Comparison of ENCODE assay signal across 8 cellular contexts in genomic region chrX:109485470-109486340, GRCh38. TPM values are rescaled to one million over a fixed set of nuclear protein-coding genes. Genes with fewer than 3 reads are reported as not detected.
A peak's percentile ranks its signal among the peaks of the same experiment; 100 is the strongest.
DNase-seq lines count a peak whose midpoint lies in the region; FAIRE-seq and TF ChIP-seq lines count a peak whose summit lies in the region.

No MANE protein-coding gene starts in this region.

- no peaks in the 10 kb centered on the region for H3K9me3 ChIP-seq in ovary

- no peak for TF ChIP-seq POLR2A in ovary (IDR thresholded peaks at IDR 0.05)

- no peak for TF ChIP-seq EP300 in ovary (IDR thresholded peaks at IDR 0.05)

- no peak overlapping the region for H3K4me3 Mint-ChIP-seq in CD14-positive monocyte
- H3K4me3 Mint-ChIP-seq in activated T-helper 2 cell treated with anti-CD3 and anti-CD28 coated beads, Interferon-gamma antibody, Interleukin-2, Interleukin-4, amounts not matched to agents 10 μg/mL and 5 μg/mL and 100 μg/mL, durations not matched to agents 14 hours and 24 hours and 36 hours (ENCODE audit: low read depth): no peak overlapping the region

- H3K27ac ChIP-seq in ovary: no peak overlapping the region

- H3K9me3 Mint-ChIP-seq in CD14-positive monocyte: peaks cover 0 to 4% (median 0%) of the 10 kb centered on the region in 7 donors
- H3K9me3 Mint-ChIP-seq in activated T-helper 2 cell treated with anti-CD3 and anti-CD28 coated beads, Interferon-gamma antibody, Interleukin-2, Interleukin-4, amounts not matched to agents 10 μg/mL and 5 μg/mL and 100 μg/mL, durations not matched to agents 14 hours and 24 hours and 36 hours: no peaks in the 10 kb centered on the region

- TF ChIP-seq CTCF in CD14-positive monocyte (IDR thresholded peaks at IDR 0.05): peak; percentile 92
- peak; percentile 62 to 90 (median 85) for TF ChIP-seq CTCF in ovary (IDR thresholded peaks at IDR 0.05)

- H3K27ac Mint-ChIP-seq in CD14-positive monocyte: no peak overlapping the region
- no peak overlapping the region for H3K27ac Mint-ChIP-seq in activated T-helper 2 cell treated with anti-CD3 and anti-CD28 coated beads, Interferon-gamma antibody, Interleukin-2, Interleukin-4, amounts not matched to agents 10 μg/mL and 5 μg/mL and 100 μg/mL, durations not matched to agents 14 hours and 24 hours and 36 hours

- peaks cover 0 to 9% (median 0%) of the 10 kb centered on the region in 3 donors for H3K27me3 Mint-ChIP-seq in CD14-positive monocyte (ENCODE audit: low read depth in 3 of 3)
- H3K27me3 Mint-ChIP-seq in activated T-helper 2 cell treated with anti-CD3 and anti-CD28 coated beads, Interferon-gamma antibody, Interleukin-2, Interleukin-4, amounts not matched to agents 10 μg/mL and 5 μg/mL and 100 μg/mL, durations not matched to agents 14 hours and 24 hours and 36 hours (ENCODE audit: low read depth): peaks cover 12% of the 10 kb centered on the region

- DNase-seq in CD14-positive monocyte (ENCODE audit: low spot score) (peak; percentile 44), GM19239 (ENCODE audit: insufficient read length, low spot score) (peak; percentile 5), KG1 (lab: John Stamatoyannopoulos, UW) (peak; percentile 16), RKO (ENCODE audit: low spot score) (peak; percentile 81), foreskin melanocyte (peak; percentile 33), ovary (peak; percentile 34 to 71 (median 57)), ureter (ENCODE audit: low spot score) (peak; percentile 74)
- peak; percentile 31 for DNase-seq in activated T-helper 2 cell treated with anti-CD3 and anti-CD28 coated beads, Interferon-gamma antibody, Interleukin-2, Interleukin-4, amounts not matched to agents 10 μg/mL and 5 μg/mL and 100 μg/mL, durations not matched to agents 14 hours and 24 hours and 36 hours (ENCODE audit: low spot score)

- peak; percentile 78 for FAIRE-seq in GM19239 (lab: Jason Lieb, UNC)

- peaks cover 9% of the 10 kb centered on the region for H3K4me1 Mint-ChIP-seq in CD14-positive monocyte
- H3K4me1 Mint-ChIP-seq in activated T-helper 2 cell treated with anti-CD3 and anti-CD28 coated beads, Interferon-gamma antibody, Interleukin-2, Interleukin-4, amounts not matched to agents 10 μg/mL and 5 μg/mL and 100 μg/mL, durations not matched to agents 14 hours and 24 hours and 36 hours (ENCODE audit: low read depth): no peaks in the 10 kb centered on the region

- H3K4me1 ChIP-seq in ovary (ENCODE audit: insufficient read depth): no peaks in the 10 kb centered on the region

- H3K27me3 ChIP-seq in ovary: no peaks in the 10 kb centered on the region

- intact Hi-C loops in CD14-positive monocyte (cut with micrococcal nuclease): loop anchor here (5.0 to 10.0 kb wide), 2 partner anchors 147 to 149 kb away; no protein-coding TSS in a partner anchor
- intact Hi-C loops in activated T-helper 2 cell treated with anti-CD3 and anti-CD28 coated beads, Interferon-gamma antibody, Interleukin-2, Interleukin-4, amounts not matched to agents 10 μg/mL and 5 μg/mL and 100 μg/mL, durations not matched to agents 14 hours and 24 hours and 36 hours (cut with micrococcal nuclease): loop anchor here (2.0 to 10.0 kb wide), 3 partner anchors 147 to 405 kb away; no protein-coding TSS in a partner anchor
- intact Hi-C loops in ovary (cut with DNase I): loop anchor here in 1 of 4 donors (5.0 to 10.0 kb wide), 2 partner anchors 139 to 392 kb away; partner anchors contain the start of gene KCNE5

- no peak overlapping the region for H3K4me3 ChIP-seq in ovary

- no peaks in the 10 kb centered on the region for H3K36me3 Mint-ChIP-seq in CD14-positive monocyte
- H3K36me3 Mint-ChIP-seq in activated T-helper 2 cell treated with anti-CD3 and anti-CD28 coated beads, Interferon-gamma antibody, Interleukin-2, Interleukin-4, amounts not matched to agents 10 μg/mL and 5 μg/mL and 100 μg/mL, durations not matched to agents 14 hours and 24 hours and 36 hours (ENCODE audit: low read depth): no peaks in the 10 kb centered on the region

- H3K36me3 ChIP-seq in ovary: no peaks in the 10 kb centered on the region

- WGBS in ovary, 3 donors: 9 to 11% (median 10%) methylated on average over 9 of the region's 9 CpGs

RNA-seq across cellular contexts. Expression of gene GUCY2F, which starts 3.8 kb away (rescaled TPM):
- not detected for polyA plus RNA-seq in CD14-positive monocyte
- total RNA-seq in activated T-helper 2 cell treated with anti-CD3 and anti-CD28 coated beads, Interferon-gamma antibody, Interleukin-2, Interleukin-4, amounts not matched to agents 10 μg/mL and 5 μg/mL and 100 μg/mL, durations not matched to agents 14 hours and 24 hours and 36 hours: not detected in 2 replicates
- not detected for total RNA-seq in ovary
- not detected for polyA plus RNA-seq in ovary
- not detected for total RNA-seq in ureter

RNA-seq across cellular contexts. Expression of gene NXT2, which starts 50.9 kb away (rescaled TPM):
- polyA plus RNA-seq in CD14-positive monocyte (10 to 100 TPM; 18.5 to 22.5 TPM), ovary (1 to 10 TPM; 5.1 to 6.2 TPM)
- total RNA-seq in activated T-helper 2 cell treated with anti-CD3 and anti-CD28 coated beads, Interferon-gamma antibody, Interleukin-2, Interleukin-4, amounts not matched to agents 10 μg/mL and 5 μg/mL and 100 μg/mL, durations not matched to agents 14 hours and 24 hours and 36 hours: 11.2 and 11.5 TPM in 2 replicates
- total RNA-seq in ovary (1 to 10 TPM; 4.1 to 8.0 (median 5.7) TPM), ureter (10.1 TPM)

Comparison
In these comparisons a context has a peak if more than half of its experiments do, and no peak if none do; other contexts are left out.
1. DNase-seq: peak in every context shown above with its lines; median percentile 81 in RKO; 74 in ureter; 57 in ovary; 44 in CD14-positive monocyte; 33 in foreskin melanocyte; 31 in activated T-helper 2 cell treated with anti-CD3 and anti-CD28 coated beads, Interferon-gamma antibody, Interleukin-2, Interleukin-4, amounts not matched to agents 10 μg/mL and 5 μg/mL and 100 μg/mL, durations not matched to agents 14 hours and 24 hours and 36 hours; 16 in KG1; 5 in GM19239.